Comparison of ENCODE assay signal across 16 cellular contexts in genomic region chr14:33700052-33700451, GRCh38.
A peak's percentile ranks its signal among the peaks of the same experiment; 100 is the strongest.
DNase-seq lines count a peak whose midpoint lies in the region; ATAC-seq, FAIRE-seq and TF ChIP-seq lines count a peak whose summit lies in the region.
"Had no signal": no experiment of that assay in that cellular context is flagged by ENCODE, and none has a peak within 500 bp of the region (broad histone marks: within the 10 kb centered on the region; RNA-seq: fewer than 3 reads in every experiment).

No MANE protein-coding gene starts in this region.

- TF ChIP-seq POLR2A in HepG2 (IDR thresholded peaks at IDR 0.05; ENCODE audit: insufficient read depth in 1 of 2, low read depth in 2 of 2, low read length in 2 of 2) = no peak
- TF ChIP-seq POLR2A in right lobe of liver (IDR thresholded peaks at IDR 0.05) = no peak

- H3K27me3 ChIP-seq in HepG2 (ENCODE audit: control insufficient read depth in 1 of 2, insufficient read depth in 2 of 2, low read length in 2 of 2) (no peaks in the 10 kb centered on the region; a peak in 1 of 5 replicates), right lobe of liver (no peaks in the 10 kb centered on the region), neural cell (ENCODE audit: insufficient read depth, low read depth, low read length) (no peaks in the 10 kb centered on the region)
- H3K27me3 ChIP-seq: BLaER1 treated with 17β-estradiol and CSF1 and Interleukin-3, amounts not matched to agents 10 nM and 100 nM had no signal

- no peaks in the 10 kb centered on the region for H3K4me1 ChIP-seq in HepG2 (ENCODE audit: insufficient read depth, low read length)
- H3K4me1 ChIP-seq in right lobe of liver = no peaks in the 10 kb centered on the region
- H3K4me1 ChIP-seq: BLaER1 treated with 17β-estradiol and CSF1 and Interleukin-3, amounts not matched to agents 10 nM and 100 nM had no signal

- H3K9me3 ChIP-seq in HepG2 (ENCODE audit: low read length) (no peaks in the 10 kb centered on the region), right lobe of liver (no peaks in the 10 kb centered on the region), neural cell (ENCODE audit: low read length) (no peaks in the 10 kb centered on the region)
- H3K9me3 ChIP-seq: BLaER1 treated with 17β-estradiol and CSF1 and Interleukin-3, amounts not matched to agents 10 nM and 100 nM had no signal

- WGBS in HepG2 (ENCODE audit: low lambda C conversion rate) = 6% methylated on average over 6 of the region's 6 CpGs
- 49% methylated on average over 6 of the region's 6 CpGs for WGBS in right lobe of liver (ENCODE audit: insufficient coverage, low coverage, low lambda C conversion rate, missing lambda C conversion rate)

- no peaks in the 10 kb centered on the region for H3K79me2 ChIP-seq in HepG2 (ENCODE audit: insufficient read depth, low read length)
- no peaks in the 10 kb centered on the region for H3K79me2 ChIP-seq in neural cell (replicated peaks; ENCODE audit: insufficient read depth, low read length)

- BruUV-seq in HepG2 (replicated peaks; lab: Mats Ljungman, UMichigan) = no TSS peak

- H4K20me1 ChIP-seq in HepG2 (ENCODE audit: insufficient read depth, low read length) = no peaks in the 10 kb centered on the region
- no peaks in the 10 kb centered on the region for H4K20me1 ChIP-seq in neural cell (ENCODE audit: insufficient read depth)
- H4K20me1 ChIP-seq: BLaER1 treated with 17β-estradiol and CSF1 and Interleukin-3, amounts not matched to agents 10 nM and 100 nM had no signal

- intact Hi-C loops in HepG2 (cut with micrococcal nuclease; ENCODE audit: unreplicated experiment) = no loop called here
- intact Hi-C loops in right lobe of liver (cut with DNase I) = no loop called here

- no peak overlapping the region for H3K4me2 ChIP-seq in HepG2 (ENCODE audit: low read depth, low read length)
- no peak overlapping the region for H3K4me2 ChIP-seq in neural cell (ENCODE audit: low read length)
- H3K4me2 ChIP-seq: BLaER1 treated with 17β-estradiol and CSF1 and Interleukin-3, amounts not matched to agents 10 nM and 100 nM had no signal

- CTCF ChIA-PET in HepG2 (lab: Yijun Ruan, JAX; ENCODE audit: low intra/inter-chr PET ratio, low total read pairs) = no interaction called here

- no peak for ATAC-seq in HepG2
- no peak for ATAC-seq in right lobe of liver
- ATAC-seq in GM18498 (IDR thresholded peaks at IDR 0.05; ENCODE audit: unreplicated experiment) = no peak
- ATAC-seq: HCT116 had no signal

- no peaks in the 10 kb centered on the region for H3K36me3 ChIP-seq in HepG2 (replicated peaks in 1 of 2; ENCODE audit: control insufficient read depth in 1 of 2, insufficient read depth in 2 of 2, low read length in 2 of 2)
- no peaks in the 10 kb centered on the region for H3K36me3 ChIP-seq in right lobe of liver
- no peaks in the 10 kb centered on the region for H3K36me3 ChIP-seq in neural cell (ENCODE audit: insufficient read depth, low read length)
- H3K36me3 ChIP-seq: BLaER1 treated with 17β-estradiol and CSF1 and Interleukin-3, amounts not matched to agents 10 nM and 100 nM had no signal

- POLR2A ChIA-PET in HepG2 (lab: Yijun Ruan, JAX) = no interaction called here

- no peak overlapping the region for H3K4me3 ChIP-seq in HepG2 (replicated peaks in 1 of 3; ENCODE audit: insufficient read depth in 1 of 3, low read depth in 2 of 3, low read length in 3 of 3)
- no peak overlapping the region for H3K4me3 ChIP-seq in right lobe of liver
- H3K4me3 ChIP-seq in neural cell (ENCODE audit: low read length) = peak overlapping the region; percentile 24
- H3K4me3 ChIP-seq: BLaER1 treated with 17β-estradiol and CSF1 and Interleukin-3, amounts not matched to agents 10 nM and 100 nM had no signal

- TF ChIP-seq RAD21 in HepG2 (CRISPR knock-in tag; IDR thresholded peaks at IDR 0.05) (no peak), neural cell (conservative IDR thresholded peaks at IDR 0.05) (peak; percentile 40)

- TF ChIP-seq CTCF in HepG2 (CRISPR knock-in tag; IDR thresholded peaks at IDR 0.05) (no peak), right lobe of liver (IDR thresholded peaks at IDR 0.05) (no peak), neural cell (IDR thresholded peaks at IDR 0.05; ENCODE audit: poor library complexity, severe bottlenecking) (peak; percentile 31)

- H2AFZ ChIP-seq in HepG2 (ENCODE audit: low read length) (no peak overlapping the region), neural cell (ENCODE audit: low read depth, low read length) (no peak overlapping the region)

- H3K9ac ChIP-seq in HepG2 (ENCODE audit: insufficient read depth, low read depth, low read length) (no peak overlapping the region), neural cell (ENCODE audit: low read length) (no peak overlapping the region)
- H3K9ac ChIP-seq: BLaER1 treated with 17β-estradiol and CSF1 and Interleukin-3, amounts not matched to agents 10 nM and 100 nM had no signal

- H3K9me2 ChIP-seq in neural cell (ENCODE audit: insufficient read depth, low read length) = no peaks in the 10 kb centered on the region

- in situ Hi-C loops in HepG2 (cut with HindIII; ENCODE audit: extremely low pct_ligation_motif_present, low pct_unique_long_range_greater_than_20kb) = no loop called here

- no peak for FAIRE-seq in HepG2 (lab: Jason Lieb, UNC)
- FAIRE-seq: H54, HTR-8/SVneo had no signal

- TF ChIP-seq EP300 in HepG2 (IDR thresholded peaks at IDR 0.05; ENCODE audit: low read depth in 2 of 2, low read length in 2 of 2) (no peak), HepG2 (CRISPR knock-in tag; IDR thresholded peaks at IDR 0.05; ENCODE audit: borderline replicate concordance) (no peak), neural cell (conservative IDR thresholded peaks at IDR 0.05; ENCODE audit: poor library complexity, severe bottlenecking) (peak; percentile 71)

- H3K27ac ChIP-seq in HepG2 (ENCODE audit: extremely low read length, insufficient read depth, low read length) = no peak overlapping the region
- no peak overlapping the region for H3K27ac ChIP-seq in right lobe of liver
- peak overlapping the region; percentile 75 for H3K27ac ChIP-seq in cingulate gyrus (ENCODE audit: low read depth, low read length)
- H3K27ac ChIP-seq in neural cell (ENCODE audit: low read length) = no peak overlapping the region
- H3K27ac ChIP-seq: BLaER1 treated with 17β-estradiol and CSF1 and Interleukin-3, amounts not matched to agents 10 nM and 100 nM had no signal

- no peaks in the 10 kb centered on the region for H3F3A ChIP-seq in neural cell (ENCODE audit: insufficient read depth, low read length, poor library complexity, severe bottlenecking)

- no peak for DNase-seq in HepG2 (ENCODE audit: low spot score)
- DNase-seq in right lobe of liver = no peak
- DNase-seq in NOMO-1 treated with DMSO at 0.1 percent for 48 hours (lab: John Stamatoyannopoulos, UW; ENCODE audit: unreplicated experiment) = no peak
- no peak for DNase-seq in T-helper 2 cell
- DNase-seq: 8988T; ACHN; CD4-positive, CD25-positive, alpha-beta regulatory T cell; DMS53; GF-D8 had no signal

TF ChIP-seq in HepG2, 621 proteins besides CTCF, POLR2A, EP300 and RAD21 (continues in another document):
- TF ChIP-seq MAFF (IDR thresholded peaks at IDR 0.05; ENCODE audit: low read depth, low read length) = peak; percentile 70
- TF ChIP-seq DNMT1 (CRISPR knock-in tag; IDR thresholded peaks at IDR 0.05) = no peak
- TF ChIP-seq FOSL2 (CRISPR knock-in tag; IDR thresholded peaks at IDR 0.05) = no peak
- no peak for TF ChIP-seq ZNF703 (CRISPR knock-in tag; IDR thresholded peaks at IDR 0.05; ENCODE audit: borderline replicate concordance)
- TF ChIP-seq ZNF17 (CRISPR knock-in tag; IDR thresholded peaks at IDR 0.05) = no peak
- TF ChIP-seq CSRNP2 (CRISPR knock-in tag; conservative IDR thresholded peaks at IDR 0.05; ENCODE audit: low read depth) = no peak
- no peak for TF ChIP-seq ZKSCAN1 (IDR thresholded peaks at IDR 0.05; ENCODE audit: low read length)
- TF ChIP-seq ZFY (CRISPR knock-in tag; IDR thresholded peaks at IDR 0.05) = no peak

TF ChIP-seq in neural cell, 6 proteins besides CTCF, POLR2A, EP300 and RAD21:
- TF ChIP-seq SMC3 (conservative IDR thresholded peaks at IDR 0.05; ENCODE audit: poor library complexity) (no peak), MXI1 (conservative IDR thresholded peaks at IDR 0.05; ENCODE audit: poor library complexity, severe bottlenecking) (no peak), POLR2AphosphoS5 (IDR thresholded peaks at IDR 0.05) (peak; percentile 56), TAF1 (IDR thresholded peaks at IDR 0.05; ENCODE audit: low read depth) (no peak)
